8 cellular contexts compared by ENCODE assay signal in the genomic region with DNA sequence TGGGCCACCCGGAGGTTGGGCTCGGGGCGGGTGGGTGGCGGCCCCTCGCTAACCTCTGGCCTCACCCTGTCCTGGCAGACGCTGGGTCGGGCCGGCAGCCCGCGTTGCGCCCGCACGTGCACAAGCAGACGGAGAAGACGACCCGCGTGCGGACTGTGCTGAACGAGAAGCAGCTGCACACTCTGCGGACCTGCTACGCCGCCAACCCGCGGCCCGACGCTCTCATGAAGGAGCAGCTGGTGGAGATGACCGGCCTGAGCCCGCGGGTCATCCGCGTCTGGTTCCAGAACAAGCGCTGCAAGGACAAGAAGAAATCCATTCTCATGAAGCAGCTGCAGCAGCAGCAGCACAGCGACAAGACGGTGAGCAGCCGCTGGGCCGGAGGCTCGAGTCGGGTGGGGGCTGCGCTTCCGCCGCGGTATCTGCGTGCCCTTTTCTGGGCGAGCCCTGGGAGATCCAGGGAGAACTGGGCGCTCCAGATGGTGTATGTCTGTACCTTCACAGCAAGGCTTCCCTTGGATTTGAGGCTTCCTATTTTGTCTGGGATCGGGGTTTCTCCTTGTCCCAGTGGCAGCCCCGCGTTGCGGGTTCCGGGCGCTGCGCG. TPM values are rescaled to one million over a fixed set of nuclear protein-coding genes. Genes with fewer than 3 reads are reported as not detected.
A peak's percentile ranks its signal among the peaks of the same experiment; 100 is the strongest.
DNase-seq lines count a peak whose midpoint lies in the region; ATAC-seq and TF ChIP-seq lines count a peak whose summit lies in the region.

No MANE protein-coding gene starts in this region.

- TF ChIP-seq CTCF in GM12864 (IDR thresholded peaks at IDR 0.05; ENCODE audit: low read depth, low read length, missing control alignments) = no peak
- TF ChIP-seq CTCF in OCI-LY7 (conservative IDR thresholded peaks at IDR 0.05; ENCODE audit: low read length) = no peak
- TF ChIP-seq CTCF in endothelial cell (IDR thresholded peaks at IDR 0.05; ENCODE audit: unreplicated experiment) = no peak
- no peak for TF ChIP-seq CTCF in neural crest cell (conservative IDR thresholded peaks at IDR 0.05)

- POLR2A ChIA-PET in OCI-LY7 (lab: Charles Lee) = no interaction called here

- no peaks in the 10 kb centered on the region for H3K9me2 ChIP-seq in OCI-LY7 (ENCODE audit: insufficient read depth, low read length)

- peaks cover 17% of the 10 kb centered on the region for H3K36me3 ChIP-seq in OCI-LY7 (ENCODE audit: insufficient read depth, low read length)

- H3K4me3 ChIP-seq in GM12864 (ENCODE audit: low read depth, low read length) (peak overlapping the region; percentile 72), OCI-LY7 (ENCODE audit: low read depth, low read length, poor library complexity, severe bottlenecking) (peak overlapping the region; percentile 77)

- peaks cover 42% of the 10 kb centered on the region for H3K4me1 Mint-ChIP-seq in endothelial cell (ENCODE audit: unreplicated experiment)
- H3K4me1 Mint-ChIP-seq in neural crest cell = peaks cover 44% of the 10 kb centered on the region

- H2AFZ ChIP-seq in OCI-LY7 (ENCODE audit: low read length) = no peak overlapping the region

- H3K4me3 Mint-ChIP-seq in endothelial cell (ENCODE audit: unreplicated experiment) (peak overlapping the region; percentile 44), neural crest cell (peak overlapping the region; percentile 64)

- DNase-seq in GM12864 (ENCODE audit: low read depth) (no peak), OCI-LY7 (ENCODE audit: low spot score) (no peak), endothelial cell (ENCODE audit: low spot score) (no peak), neural crest cell (ENCODE audit: low read depth, low spot score) (peak; percentile 49), GF-D8 (lab: John Stamatoyannopoulos, UW) (no peak), NOMO-1 treated with DMSO at 0.1 percent for 48 hours (lab: John Stamatoyannopoulos, UW; ENCODE audit: unreplicated experiment) (no peak)

- H3K27me3 Mint-ChIP-seq in endothelial cell (ENCODE audit: unreplicated experiment) (peaks cover 41% of the 10 kb centered on the region), neural crest cell (ENCODE audit: low read depth) (peaks cover 92% of the 10 kb centered on the region)

- H3K36me3 Mint-ChIP-seq in endothelial cell (ENCODE audit: low read depth, unreplicated experiment) = peaks cover 5% of the 10 kb centered on the region
- peaks cover 6% of the 10 kb centered on the region for H3K36me3 Mint-ChIP-seq in neural crest cell (ENCODE audit: low read depth)

- no TSS peak for BruUV-seq in OCI-LY7 (replicated peaks; lab: Mats Ljungman, UMichigan)

- H3K9me3 ChIP-seq in OCI-LY7 (ENCODE audit: low read length) = no peaks in the 10 kb centered on the region

- peaks cover 5% of the 10 kb centered on the region; the same call in 1 of the 2 replicates for H4K20me1 ChIP-seq in OCI-LY7 (ENCODE audit: insufficient read depth, low read length)

- H3K9me3 Mint-ChIP-seq in endothelial cell (ENCODE audit: unreplicated experiment) (no peaks in the 10 kb centered on the region), neural crest cell (no peaks in the 10 kb centered on the region)

- peaks cover 31% of the 10 kb centered on the region for H3K4me1 ChIP-seq in OCI-LY7 (ENCODE audit: insufficient read depth, low read length, poor library complexity, severe bottlenecking)

- ATAC-seq in GM21423 (IDR thresholded peaks at IDR 0.05; ENCODE audit: unreplicated experiment) (no peak), HG02840 (IDR thresholded peaks at IDR 0.05; ENCODE audit: low FRiP score, unreplicated experiment) (no peak)

- CTCF ChIA-PET in OCI-LY7 (lab: Charles Lee; ENCODE audit: unreplicated experiment) = no interaction called here

- H3K79me2 ChIP-seq in OCI-LY7 (ENCODE audit: insufficient read depth, low read depth, low read length) = peaks cover 10% of the 10 kb centered on the region; the same call in 1 of the 2 replicates

- no peak overlapping the region for H3K27ac ChIP-seq in OCI-LY7 (ENCODE audit: low read depth, low read length, poor library complexity, severe bottlenecking)

- intact Hi-C loops in OCI-LY7 (cut with micrococcal nuclease; ENCODE audit: unreplicated experiment) = no loop called here

- peak overlapping the region; percentile 95 for H3K4me2 ChIP-seq in OCI-LY7 (ENCODE audit: low read length)

- no peak overlapping the region for H3K27ac Mint-ChIP-seq in endothelial cell (ENCODE audit: unreplicated experiment)
- H3K27ac Mint-ChIP-seq in neural crest cell (ENCODE audit: unreplicated experiment) = no peak overlapping the region

RNA-seq across cellular contexts. Expression of a gene that starts 3.7 kb away (rescaled TPM):
- total RNA-seq in OCI-LY7 (2014; rRNA removed; shearing (Covaris generic)) = 2.8 and 6.2 TPM in 2 replicates
- 11.8 and 12.7 TPM in 2 replicates for total RNA-seq in OCI-LY7 (2022)
- 1.4 TPM for total RNA-seq in endothelial cell (ENCODE audit: unreplicated experiment)
- total RNA-seq in neural crest cell = 0.25 TPM in 1 of 2 replicates, not detected in the other

RNA-seq across cellular contexts. Expression of a gene that starts 29.0 kb away (rescaled TPM):
- 84.8 and 99.4 TPM in 2 replicates for total RNA-seq in OCI-LY7 (2014; rRNA removed; shearing (Covaris generic))
- total RNA-seq in OCI-LY7 (2022) (126 and 146 TPM in 2 replicates), endothelial cell (ENCODE audit: unreplicated experiment) (103 TPM), neural crest cell (109 and 119 TPM in 2 replicates)
